In genomic region chr16:19523559-19524355, GRCh38 we compare ENCODE assay signal across 8 cellular contexts. TPM values are rescaled to one million over a fixed set of nuclear protein-coding genes. Genes with fewer than 3 reads are reported as not detected.
DNase-seq lines count a peak whose midpoint lies in the region; ATAC-seq, FAIRE-seq and TF ChIP-seq lines count a peak whose summit lies in the region.

TSS of gene CCP110 (plus strand) at chr16:19523942. CDS start at chr16:19527882, 3,940 bp downstream.

- H4K20me1 ChIP-seq in Loucy (ENCODE audit: insufficient read depth, low read length, poor library complexity, severe bottlenecking): peaks cover 22% of the 10 kb centered on the region

- no peaks in the 10 kb centered on the region for H3F3A ChIP-seq in Loucy (ENCODE audit: low read depth)

- DNase-seq in EH (ENCODE audit: low read depth): peak; percentile 96
- DNase-seq in H54 (ENCODE audit: insufficient read length, low spot score): peak; percentile 86
- peak; percentile 95 for DNase-seq in activated T-helper 2 cell treated with anti-CD3 and anti-CD28 coated beads, Interferon-gamma antibody, Interleukin-2, Interleukin-4, amounts not matched to agents 10 μg/mL and 5 μg/mL and 100 μg/mL, durations not matched to agents 14 hours and 24 hours and 36 hours (ENCODE audit: low spot score)
- DNase-seq in fibroblast of peridontal ligament (ENCODE audit: extremely low read depth): peak; percentile 94
- DNase-seq in naive thymus-derived CD8-positive, alpha-beta T cell: peak; percentile 86 to 96 (median 92)
- DNase-seq in stimulated activated naive B cell treated with anti-CD40 and anti-IgM and Interleukin-4, amounts not matched to agents 10 μg/mL and 1 μg/mL and 100 μg/mL, for 72 hours: peak; percentile 92

- H3K9me3 Mint-ChIP-seq in activated T-helper 2 cell treated with anti-CD3 and anti-CD28 coated beads, Interferon-gamma antibody, Interleukin-2, Interleukin-4, amounts not matched to agents 10 μg/mL and 5 μg/mL and 100 μg/mL, durations not matched to agents 14 hours and 24 hours and 36 hours: no peaks in the 10 kb centered on the region
- no peaks in the 10 kb centered on the region for H3K9me3 Mint-ChIP-seq in naive thymus-derived CD8-positive, alpha-beta T cell
- no peaks in the 10 kb centered on the region for H3K9me3 Mint-ChIP-seq in stimulated activated naive B cell treated with anti-CD40 and anti-IgM and Interleukin-4, amounts not matched to agents 10 μg/mL and 1 μg/mL and 100 μg/mL, for 72 hours

- H3K27me3 Mint-ChIP-seq in activated T-helper 2 cell treated with anti-CD3 and anti-CD28 coated beads, Interferon-gamma antibody, Interleukin-2, Interleukin-4, amounts not matched to agents 10 μg/mL and 5 μg/mL and 100 μg/mL, durations not matched to agents 14 hours and 24 hours and 36 hours (ENCODE audit: low read depth): no peaks in the 10 kb centered on the region
- H3K27me3 Mint-ChIP-seq in naive thymus-derived CD8-positive, alpha-beta T cell: no peaks in the 10 kb centered on the region
- no peaks in the 10 kb centered on the region for H3K27me3 Mint-ChIP-seq in stimulated activated naive B cell treated with anti-CD40 and anti-IgM and Interleukin-4, amounts not matched to agents 10 μg/mL and 1 μg/mL and 100 μg/mL, for 72 hours

- ATAC-seq in naive thymus-derived CD8-positive, alpha-beta T cell: peak; percentile 82 to 87
- peak; percentile 87 to 91 for ATAC-seq in stimulated activated naive B cell treated with anti-CD40 and anti-IgM and Interleukin-4, amounts not matched to agents 10 μg/mL and 1 μg/mL and 100 μg/mL, for 72 hours (replicated peaks)

- H3K36me3 ChIP-seq in Loucy (ENCODE audit: insufficient read depth, low read length): peaks cover 7% of the 10 kb centered on the region; the same call in 1 of the 2 replicates

- peaks cover 7% of the 10 kb centered on the region for H3K27me3 ChIP-seq in Loucy (ENCODE audit: insufficient read depth, low read length, poor library complexity, severe bottlenecking)

- FAIRE-seq in H54 (lab: Jason Lieb, UNC): peak; percentile 60

- peaks cover 48% of the 10 kb centered on the region for H3K4me1 Mint-ChIP-seq in activated T-helper 2 cell treated with anti-CD3 and anti-CD28 coated beads, Interferon-gamma antibody, Interleukin-2, Interleukin-4, amounts not matched to agents 10 μg/mL and 5 μg/mL and 100 μg/mL, durations not matched to agents 14 hours and 24 hours and 36 hours (ENCODE audit: low read depth)
- H3K4me1 Mint-ChIP-seq in naive thymus-derived CD8-positive, alpha-beta T cell: peaks cover 29 to 57% (median 51%) of the 10 kb centered on the region in 4 donors
- peaks cover 24 to 42% of the 10 kb centered on the region in 2 donors for H3K4me1 Mint-ChIP-seq in stimulated activated naive B cell treated with anti-CD40 and anti-IgM and Interleukin-4, amounts not matched to agents 10 μg/mL and 1 μg/mL and 100 μg/mL, for 72 hours

- H3K36me3 Mint-ChIP-seq in activated T-helper 2 cell treated with anti-CD3 and anti-CD28 coated beads, Interferon-gamma antibody, Interleukin-2, Interleukin-4, amounts not matched to agents 10 μg/mL and 5 μg/mL and 100 μg/mL, durations not matched to agents 14 hours and 24 hours and 36 hours (ENCODE audit: low read depth): peaks cover 26% of the 10 kb centered on the region
- peaks cover 0 to 8% (median 0%) of the 10 kb centered on the region in 3 donors for H3K36me3 Mint-ChIP-seq in naive thymus-derived CD8-positive, alpha-beta T cell
- H3K36me3 Mint-ChIP-seq in stimulated activated naive B cell treated with anti-CD40 and anti-IgM and Interleukin-4, amounts not matched to agents 10 μg/mL and 1 μg/mL and 100 μg/mL, for 72 hours: peaks cover 2 to 13% of the 10 kb centered on the region in 2 donors

- TF ChIP-seq CTCF in Loucy (conservative IDR thresholded peaks at IDR 0.05; ENCODE audit: low read length): no peak

- H3K4me3 Mint-ChIP-seq in activated T-helper 2 cell treated with anti-CD3 and anti-CD28 coated beads, Interferon-gamma antibody, Interleukin-2, Interleukin-4, amounts not matched to agents 10 μg/mL and 5 μg/mL and 100 μg/mL, durations not matched to agents 14 hours and 24 hours and 36 hours (ENCODE audit: low read depth): peak within 1 kb of the TSS; percentile 92
- H3K4me3 Mint-ChIP-seq in naive thymus-derived CD8-positive, alpha-beta T cell: peak within 1 kb of the TSS; percentile 93 to 100 (median 96)
- H3K4me3 Mint-ChIP-seq in stimulated activated naive B cell treated with anti-CD40 and anti-IgM and Interleukin-4, amounts not matched to agents 10 μg/mL and 1 μg/mL and 100 μg/mL, for 72 hours: peak within 1 kb of the TSS; percentile 88 to 94

- H3K9ac ChIP-seq in Loucy (ENCODE audit: low read depth, low read length, poor library complexity, severe bottlenecking): peak within 1 kb of the TSS; percentile 95

- H3K27ac Mint-ChIP-seq in activated T-helper 2 cell treated with anti-CD3 and anti-CD28 coated beads, Interferon-gamma antibody, Interleukin-2, Interleukin-4, amounts not matched to agents 10 μg/mL and 5 μg/mL and 100 μg/mL, durations not matched to agents 14 hours and 24 hours and 36 hours: peak within 1 kb of the TSS; percentile 89
- peak within 1 kb of the TSS; percentile 89 to 97 (median 94) for H3K27ac Mint-ChIP-seq in naive thymus-derived CD8-positive, alpha-beta T cell
- H3K27ac Mint-ChIP-seq in stimulated activated naive B cell treated with anti-CD40 and anti-IgM and Interleukin-4, amounts not matched to agents 10 μg/mL and 1 μg/mL and 100 μg/mL, for 72 hours: peak within 1 kb of the TSS; percentile 90

- peak within 1 kb of the TSS; percentile 96 for H3K4me2 ChIP-seq in Loucy (ENCODE audit: low read depth, low read length, poor library complexity, severe bottlenecking)

- POLR2A ChIA-PET in naive thymus-derived CD8-positive, alpha-beta T cell (lab: Charles Lee): interaction anchor here (0.5 to 2.7 kb wide), 11 partner anchors 9 to 1390 kb away, joined by 3 to 33 read pairs (median 4); partner anchors contain the start of genes COQ7 and VPS35L

- peaks cover 54% of the 10 kb centered on the region for H3K4me1 ChIP-seq in Loucy (ENCODE audit: insufficient read depth, low read length, poor library complexity, severe bottlenecking)

- no peaks in the 10 kb centered on the region for H3K9me2 ChIP-seq in Loucy (replicated peaks; ENCODE audit: low read depth, low read length)

- intact Hi-C loops in activated T-helper 2 cell treated with anti-CD3 and anti-CD28 coated beads, Interferon-gamma antibody, Interleukin-2, Interleukin-4, amounts not matched to agents 10 μg/mL and 5 μg/mL and 100 μg/mL, durations not matched to agents 14 hours and 24 hours and 36 hours (cut with micrococcal nuclease): loop anchor here (1.0 to 5.0 kb wide), 6 partner anchors 32 to 721 kb away; partner anchors contain the start of genes ARL6IP1 and VPS35L

- TF ChIP-seq POLR2A in H54 (IDR thresholded peaks at IDR 0.05; ENCODE audit: low read depth, low read length) (peak; percentile 78), Raji (IDR thresholded peaks at IDR 0.05; ENCODE audit: insufficient read depth, low read depth, low read length) (peak; percentile 77)

- H3K79me2 ChIP-seq in Loucy (ENCODE audit: insufficient read depth, low read length): peaks cover 74% of the 10 kb centered on the region

- peak within 1 kb of the TSS; percentile 84 for H2AFZ ChIP-seq in Loucy (ENCODE audit: low read length)

- H3K9me3 ChIP-seq in Loucy (ENCODE audit: insufficient read depth, low read depth, low read length): no peaks in the 10 kb centered on the region

- peak within 1 kb of the TSS; percentile 89 for H3K4me3 ChIP-seq in Loucy (ENCODE audit: low read length, poor library complexity, severe bottlenecking)

RNA-seq across cellular contexts. Expression of gene CCP110, which starts in this region (rescaled TPM):
- total RNA-seq in activated T-helper 2 cell treated with anti-CD3 and anti-CD28 coated beads, Interferon-gamma antibody, Interleukin-2, Interleukin-4, amounts not matched to agents 10 μg/mL and 5 μg/mL and 100 μg/mL, durations not matched to agents 14 hours and 24 hours and 36 hours: 25.9 and 30.2 TPM in 2 replicates
- 10 to 100 TPM; 17.4 to 20.5 TPM for total RNA-seq in naive thymus-derived CD8-positive, alpha-beta T cell
- polyA plus RNA-seq in naive thymus-derived CD8-positive, alpha-beta T cell: 10 to 100 TPM in 1 of 3 donors, 1 to 10 TPM in 2; 7.5 to 11.3 (median 8.2) TPM

Comparison
In these comparisons a context has a peak if more than half of its experiments do, and no peak if none do; other contexts are left out.
1. Peak in every context shown above with its lines: DNase-seq, ATAC-seq and H3K4me3 ChIP-seq.